ENCODE assay signal across 10 cellular contexts in genomic region chr16:10862432-10862831, GRCh38. TPM values are rescaled to one million over a fixed set of nuclear protein-coding genes. Genes with fewer than 3 reads are reported as not detected.
A peak's percentile ranks its signal among the peaks of the same experiment; 100 is the strongest.
DNase-seq lines count a peak whose midpoint lies in the region; ATAC-seq, FAIRE-seq and TF ChIP-seq lines count a peak whose summit lies in the region.
"Had no signal": no experiment of that assay in that cellular context is flagged by ENCODE, and none has a peak within 500 bp of the region (broad histone marks: within the 10 kb centered on the region; RNA-seq: fewer than 3 reads in every experiment).

No MANE protein-coding gene starts in this region.

- H3K36me3 Mint-ChIP-seq in MCF 10A (ENCODE audit: insufficient read depth, unreplicated experiment): no peaks in the 10 kb centered on the region
- H3K36me3 Mint-ChIP-seq: CD4-positive, CD25-positive, alpha-beta regulatory T cell had no signal

- H3K4me1 Mint-ChIP-seq in MCF 10A (ENCODE audit: insufficient read depth, unreplicated experiment): peaks cover 41% of the 10 kb centered on the region

- H3K4me3 ChIP-seq in breast epithelium (no peak overlapping the region), upper lobe of left lung (no peak overlapping the region)
- H3K4me3 ChIP-seq in effector memory CD4-positive, alpha-beta T cell (ENCODE audit: insufficient read depth, low read depth, low read length, poor library complexity, severe bottlenecking): no peak overlapping the region

- H3K27me3 Mint-ChIP-seq in MCF 10A (ENCODE audit: insufficient read depth, unreplicated experiment): no peaks in the 10 kb centered on the region

- TF ChIP-seq POLR2A in breast epithelium (IDR thresholded peaks at IDR 0.05) (no peak), upper lobe of left lung (IDR thresholded peaks at IDR 0.05) (no peak)

- H3K9me3 ChIP-seq in breast epithelium (no peaks in the 10 kb centered on the region), upper lobe of left lung (no peaks in the 10 kb centered on the region)
- H3K9me3 ChIP-seq in effector memory CD4-positive, alpha-beta T cell (ENCODE audit: control insufficient read depth, low read length): no peaks in the 10 kb centered on the region

- H3K4me3 Mint-ChIP-seq in MCF 10A (ENCODE audit: unreplicated experiment): no peak overlapping the region
- H3K4me3 Mint-ChIP-seq: CD4-positive, CD25-positive, alpha-beta regulatory T cell had no signal

- H3K9me3 Mint-ChIP-seq in MCF 10A (ENCODE audit: unreplicated experiment): peaks cover 10% of the 10 kb centered on the region

- CTCF ChIA-PET in MCF 10A (lab: Yijun Ruan, JAX): interaction anchor here (0.6 to 1.1 kb wide), 3 partner anchors 35 to 92 kb away, joined by 3 read pairs; no protein-coding TSS in a partner anchor

- WGBS in upper lobe of left lung, 2 donors: 25 to 34% methylated on average over 2 of the region's 2 CpGs

- FAIRE-seq in frontal cortex (lab: Jason Lieb, UNC): no peak

- TF ChIP-seq EP300 in upper lobe of left lung (IDR thresholded peaks at IDR 0.05): peak in 1 of 4 donors; percentile 67

- TF ChIP-seq CTCF in MCF 10A (IDR thresholded peaks at IDR 0.05; ENCODE audit: unreplicated experiment) (no peak), breast epithelium (IDR thresholded peaks at IDR 0.05) (no peak), upper lobe of left lung (IDR thresholded peaks at IDR 0.05) (no peak), GM10266 (IDR thresholded peaks at IDR 0.05; ENCODE audit: control insufficient read depth, insufficient read depth, low read depth, missing control alignments) (no peak)

- POLR2A ChIA-PET in MCF 10A (lab: Yijun Ruan, JAX): interaction anchor here (0.6 to 1.6 kb wide), 3 partner anchors 16 to 541 kb away, joined by 3 to 14 read pairs (median 5); partner anchors contain the start of gene NUBP1

- H3K27ac ChIP-seq in breast epithelium (no peak overlapping the region), upper lobe of left lung (no peak overlapping the region)
- H3K27ac ChIP-seq in effector memory CD4-positive, alpha-beta T cell (ENCODE audit: insufficient read depth, low read length, poor library complexity, severe bottlenecking): no peak overlapping the region

- BruUV-seq in MCF 10A (replicated peaks; lab: Mats Ljungman, UMichigan): no TSS peak

- H3K4me1 ChIP-seq in breast epithelium (peaks cover 0 to 3% of the 10 kb centered on the region in 2 donors), upper lobe of left lung (peaks cover 0 to 26% (median 6%) of the 10 kb centered on the region in 4 donors)
- H3K4me1 ChIP-seq in effector memory CD4-positive, alpha-beta T cell (ENCODE audit: control insufficient read depth, insufficient read depth, low read length, poor library complexity, severe bottlenecking): no peaks in the 10 kb centered on the region

- H3K36me3 ChIP-seq in breast epithelium (no peaks in the 10 kb centered on the region), upper lobe of left lung (no peaks in the 10 kb centered on the region)
- H3K36me3 ChIP-seq in effector memory CD4-positive, alpha-beta T cell (ENCODE audit: control insufficient read depth, insufficient read depth, low read length): no peaks in the 10 kb centered on the region

- peak; percentile 80 to 89 for ATAC-seq in left cardiac atrium
- peak; percentile 77 to 86 for ATAC-seq in upper lobe of left lung (ENCODE audit: low FRiP score in 2 of 2)

- intact Hi-C loops in MCF 10A (cut with micrococcal nuclease): loop anchor here (5.0 kb wide), 1 partner anchor 80 kb away; the partner anchor contains the start of genes CLEC16A and DEXI
- intact Hi-C loops in breast epithelium (cut with DNase I; ENCODE audit: low total_unique reads): no loop called here
- intact Hi-C loops in left cardiac atrium (cut with DNase I): no loop called here

- peak; percentile 99 for DNase-seq in MCF 10A (ENCODE audit: unreplicated experiment)
- DNase-seq in breast epithelium (ENCODE audit: low spot score in 2 of 2): no peak
- DNase-seq in SKM-1 (lab: John Stamatoyannopoulos, UW; ENCODE audit: unreplicated experiment): peak; percentile 68
- DNase-seq in left cardiac atrium: peak; percentile 59
- peak in 1 of 2 donors; percentile 94 for DNase-seq in upper lobe of left lung
- DNase-seq in frontal cortex (ENCODE audit: low spot score in 2 of 2): no peak
- DNase-seq in effector memory CD4-positive, alpha-beta T cell: no peak
- DNase-seq in GM10266 (ENCODE audit: extremely low spot score): no peak
- DNase-seq: activated effector memory CD4-positive, alpha-beta T cell treated with anti-CD3 and anti-CD28 coated beads, Interleukin-2, amount 50 U/mL, for 16 hours; CD4-positive, CD25-positive, alpha-beta regulatory T cell had no signal

- H3K27me3 ChIP-seq in breast epithelium: no peaks in the 10 kb centered on the region
- H3K27me3 ChIP-seq in upper lobe of left lung: no peaks in the 10 kb centered on the region
- H3K27me3 ChIP-seq in effector memory CD4-positive, alpha-beta T cell (replicated peaks; ENCODE audit: control insufficient read depth, insufficient read depth, low read length, poor library complexity, severe bottlenecking): no peaks in the 10 kb centered on the region

- no peak overlapping the region for H3K27ac Mint-ChIP-seq in MCF 10A (ENCODE audit: low read depth, unreplicated experiment)
- H3K27ac Mint-ChIP-seq: CD4-positive, CD25-positive, alpha-beta regulatory T cell had no signal

RNA-seq across cellular contexts. Expression of gene CIITA, which starts 14.6 kb away (rescaled TPM):
- 0.12 TPM in 1 of 2 replicates, not detected in the other for total RNA-seq in MCF 10A (2022)
- total RNA-seq in breast epithelium: 10 to 100 TPM in 2 of 3 donors, 1 to 10 TPM in 1; 5.6 to 14.6 (median 11.1) TPM
- total RNA-seq in left cardiac atrium: 1 to 10 TPM; 6.6 to 9.9 TPM
- total RNA-seq in upper lobe of left lung: 100 to 1,000 TPM in 2 of 6 donors, 10 to 100 TPM in 4; 27.2 to 145 (median 83.2) TPM
- under 0.01 TPM for total RNA-seq in frontal cortex

RNA-seq across cellular contexts. Expression of gene TVP23A, which starts 43.8 kb away (rescaled TPM):
- total RNA-seq in MCF 10A (2022): not detected in 2 replicates
- 1 to 10 TPM in 1 of 3 donors, under 1 TPM in 1, not detected in 1; under 0.01 to 1.3 TPM for total RNA-seq in breast epithelium
- total RNA-seq in left cardiac atrium: 1 to 10 TPM in 1 of 2 donors, under 1 TPM in 1; 0.80 to 1.3 TPM
- total RNA-seq in upper lobe of left lung: 1 to 10 TPM in 1 of 6 donors, under 1 TPM in 3, not detected in 2; 0.20 to 2.3 (median 0.61) TPM
- 17.5 TPM for total RNA-seq in frontal cortex

Comparison
In these comparisons a context has a peak if more than half of its experiments do, and no peak if none do; other contexts are left out.
1. DNase-seq: peak in MCF 10A (single experiment), SKM-1 (single experiment) and left cardiac atrium (single experiment); none in breast epithelium (0 of 2), frontal cortex (0 of 2), effector memory CD4-positive, alpha-beta T cell (0 of 3) and GM10266 (single experiment).